In the genomic region with DNA sequence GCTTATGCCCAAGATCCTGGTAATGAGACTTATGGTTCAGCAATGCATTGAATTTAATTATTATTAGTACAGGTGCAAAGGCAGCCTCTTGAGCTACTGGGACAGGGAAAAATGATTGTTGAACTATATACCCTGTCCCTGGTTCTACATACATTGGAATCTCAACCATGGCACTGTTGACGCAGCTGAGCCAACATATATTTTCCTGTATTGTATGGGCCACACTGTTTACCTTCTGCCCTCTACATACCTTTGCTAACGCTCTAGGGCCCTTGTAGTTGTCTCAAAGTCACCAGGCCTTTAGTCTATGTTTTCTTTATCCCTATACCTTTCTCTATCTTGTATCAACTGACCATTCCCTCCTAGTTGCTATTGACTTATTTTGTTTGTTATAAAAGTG, we compare ENCODE assay signal across 24 cellular contexts. TPM values are rescaled to one million over a fixed set of nuclear protein-coding genes. Genes with fewer than 3 reads are reported as not detected.
DNase-seq lines count a peak whose midpoint lies in the region; ATAC-seq, FAIRE-seq and TF ChIP-seq lines count a peak whose summit lies in the region.
"Had no signal": no experiment of that assay in that cellular context is flagged by ENCODE, and none has a peak within 500 bp of the region (broad histone marks: within the 10 kb centered on the region; RNA-seq: fewer than 3 reads in every experiment).

No MANE protein-coding gene starts in this region.

- BruUV-seq in HepG2 (replicated peaks; lab: Mats Ljungman, UMichigan), result no TSS peak

- H3K27ac ChIP-seq in HepG2 (ENCODE audit: extremely low read length, insufficient read depth, low read length), result no peak overlapping the region
- H3K27ac ChIP-seq in right lobe of liver, result no peak overlapping the region
- peak overlapping the region; percentile 24 for H3K27ac ChIP-seq in caudate nucleus (ENCODE audit: low read depth, low read length)
- H3K27ac ChIP-seq: 22Rv1, BLaER1, PC-9, SJCRH30 had no signal

- peaks cover 7% of the 10 kb centered on the region; the same call in 1 of the 2 replicates for H4K20me1 ChIP-seq in HepG2 (ENCODE audit: insufficient read depth, low read length)
- H4K20me1 ChIP-seq: BLaER1 had no signal

- FAIRE-seq in HepG2 (lab: Jason Lieb, UNC), result no peak
- FAIRE-seq: K562 had no signal

- TF ChIP-seq CTCF in HepG2 (CRISPR knock-in tag; IDR thresholded peaks at IDR 0.05) (no peak), right lobe of liver (IDR thresholded peaks at IDR 0.05) (no peak)

- no peak for TF ChIP-seq RAD21 in HepG2 (CRISPR knock-in tag; IDR thresholded peaks at IDR 0.05)

- in situ Hi-C loops in HepG2 (cut with HindIII; ENCODE audit: extremely low pct_ligation_motif_present, low pct_unique_long_range_greater_than_20kb), result no loop called here

- POLR2A ChIA-PET in HepG2 (lab: Yijun Ruan, JAX), result interaction anchor here (0.9 to 1.0 kb wide), 3 partner anchors 21 to 25 kb away, joined by 3 to 5 read pairs (median 4); partner anchors contain the start of gene KREMEN1

- TF ChIP-seq EP300 in HepG2 (IDR thresholded peaks at IDR 0.05; ENCODE audit: low read depth in 2 of 2, low read length in 2 of 2) (0 out of 4 replicates have a peak, but pooled peaks of 1 of the 2 experiments have one; percentile 24), HepG2 (CRISPR knock-in tag; IDR thresholded peaks at IDR 0.05; ENCODE audit: borderline replicate concordance) (no peak; the same call in 1 of the 2 replicates)

- TF ChIP-seq POLR2A in HepG2 (IDR thresholded peaks at IDR 0.05; ENCODE audit: insufficient read depth in 1 of 2, low read depth in 2 of 2, low read length in 2 of 2) (no peak), right lobe of liver (IDR thresholded peaks at IDR 0.05) (no peak)

- intact Hi-C loops in HepG2 (cut with micrococcal nuclease; ENCODE audit: unreplicated experiment), result no loop called here
- intact Hi-C loops in right lobe of liver (cut with DNase I), result no loop called here
- intact Hi-C loops in head of caudate nucleus (cut with DNase I), result no loop called here

- no peaks in the 10 kb centered on the region; a peak in 1 of 5 replicates for H3K36me3 ChIP-seq in HepG2 (replicated peaks in 1 of 2; ENCODE audit: control insufficient read depth in 1 of 2, insufficient read depth in 2 of 2, low read length in 2 of 2)
- no peaks in the 10 kb centered on the region for H3K36me3 ChIP-seq in right lobe of liver
- H3K36me3 ChIP-seq: BLaER1 had no signal

- H3K9me3 ChIP-seq in HepG2 (ENCODE audit: low read length), result no peaks in the 10 kb centered on the region
- no peaks in the 10 kb centered on the region for H3K9me3 ChIP-seq in right lobe of liver
- H3K9me3 ChIP-seq: BLaER1, SJCRH30 had no signal

- 0 out of 2 replicates have a peak overlapping the region, but pooled peaks have one; percentile 15 for H3K4me2 ChIP-seq in HepG2 (ENCODE audit: low read depth, low read length)
- H3K4me2 ChIP-seq: BLaER1, PC-9 had no signal

- no peaks in the 10 kb centered on the region for H3K27me3 ChIP-seq in HepG2 (ENCODE audit: control insufficient read depth in 1 of 2, insufficient read depth in 2 of 2, low read length in 2 of 2)
- H3K27me3 ChIP-seq in right lobe of liver, result no peaks in the 10 kb centered on the region
- H3K27me3 ChIP-seq: BLaER1, SJCRH30 had no signal

- CTCF ChIA-PET in HepG2 (lab: Yijun Ruan, JAX; ENCODE audit: low intra/inter-chr PET ratio, low total read pairs), result no interaction called here

- no peak overlapping the region for H3K9ac ChIP-seq in HepG2 (ENCODE audit: insufficient read depth, low read depth, low read length)
- H3K9ac ChIP-seq: BLaER1 had no signal

- no peak overlapping the region for H2AFZ ChIP-seq in HepG2 (ENCODE audit: low read length)
- H2AFZ ChIP-seq: PC-9 had no signal

- 49% methylated on average over 2 of the region's 2 CpGs for WGBS in HepG2 (ENCODE audit: low lambda C conversion rate)
- 92% methylated on average over 2 of the region's 2 CpGs for WGBS in right lobe of liver (ENCODE audit: insufficient coverage, low coverage, low lambda C conversion rate, missing lambda C conversion rate)

- peak; percentile 74 for ATAC-seq in HepG2
- no peak for ATAC-seq in right lobe of liver
- ATAC-seq: K562, T-cell had no signal

- H3K4me1 ChIP-seq in HepG2 (ENCODE audit: insufficient read depth, low read length), result peaks cover 53% of the 10 kb centered on the region
- H3K4me1 ChIP-seq in right lobe of liver, result peaks cover 0 to 10% (median 0%) of the 10 kb centered on the region in 4 donors
- H3K4me1 ChIP-seq: BLaER1 had no signal

- H3K79me2 ChIP-seq in HepG2 (ENCODE audit: insufficient read depth, low read length), result no peaks in the 10 kb centered on the region

- DNase-seq in DMS153 (lab: John Stamatoyannopoulos, UW), result peak; percentile 25
- DNase-seq in DMS153 treated with DMSO at 0.1 percent for 48 hours (lab: John Stamatoyannopoulos, UW; ENCODE audit: unreplicated experiment), result no peak
- DNase-seq in HepG2 (ENCODE audit: low spot score), result peak; percentile 84
- no peak for DNase-seq in right lobe of liver
- DNase-seq in caudate nucleus (lab: John Stamatoyannopoulos, UW), result no peak
- no peak for DNase-seq in head of caudate nucleus
- no peak for DNase-seq in KG1 (lab: John Stamatoyannopoulos, UW)
- no peak for DNase-seq in LoVo (ENCODE audit: low spot score)
- DNase-seq: ACHN; CD4-positive, alpha-beta T cell; EL; GF-D8; H7; NCI-H1105; NCI-H1694; NCI-H2171 treated with DMSO at 0.1 percent for 48 hours; NCI-H526 treated with DMSO at 0.1 percent for 48 hours; PC-9; RPMI8226; T-cell had no signal

- H3K4me3 ChIP-seq in HepG2 (replicated peaks in 1 of 3; ENCODE audit: insufficient read depth in 1 of 3, low read depth in 2 of 3, low read length in 3 of 3), result no peak overlapping the region
- H3K4me3 ChIP-seq in right lobe of liver, result no peak overlapping the region
- H3K4me3 ChIP-seq: BLaER1, K562, PC-9, SJCRH30 had no signal

TF ChIP-seq in HepG2, 621 proteins besides CTCF, POLR2A, EP300 and RAD21 (continues in another document):
- TF ChIP-seq ZNF33B (CRISPR knock-in tag; IDR thresholded peaks at IDR 0.05) (no peak), RXRB (CRISPR knock-in tag; IDR thresholded peaks at IDR 0.05; ENCODE audit: borderline replicate concordance) (no peak), PAF1 (CRISPR knock-in tag; IDR thresholded peaks at IDR 0.05) (no peak), ZNF230 (CRISPR knock-in tag; IDR thresholded peaks at IDR 0.05) (no peak), RCOR2 (CRISPR knock-in tag; IDR thresholded peaks at IDR 0.05) (no peak), PTBP1 (IDR thresholded peaks at IDR 0.05; ENCODE audit: low read depth, low read length, poor library complexity, severe bottlenecking) (no peak), NAIF1 (CRISPR knock-in tag; IDR thresholded peaks at IDR 0.05; ENCODE audit: borderline replicate concordance) (no peak), ZNF343 (CRISPR knock-in tag; IDR thresholded peaks at IDR 0.05) (no peak), BORCS8-MEF2B (CRISPR knock-in tag; IDR thresholded peaks at IDR 0.05) (no peak)

RNA-seq across cellular contexts. Expression of gene KREMEN1, which starts 22.6 kb away (rescaled TPM):
- 10.2 and 13.8 TPM in 2 replicates for total RNA-seq in HepG2 (2016; rRNA removed; fragmentation: Illumina TruSeq; extraction: Trizol)
- 1.6 and 2.8 TPM in 2 replicates for total RNA-seq in HepG2 (2016; cell fraction: cytosol; rRNA removed; fragmentation: Illumina TruSeq; extraction: Trizol; ENCODE audit: low read depth)
- total RNA-seq in HepG2 (2016; cell fraction: insoluble cytoplasmic fraction; rRNA removed; fragmentation: Illumina TruSeq; extraction: Trizol), result 8.1 and 13.9 TPM in 2 replicates
- total RNA-seq in HepG2 (2016; cell fraction: membrane; rRNA removed; fragmentation: Illumina TruSeq; extraction: Trizol), result 6.5 and 7.3 TPM in 2 replicates
- 10.2 and 12.6 TPM in 2 replicates for total RNA-seq in HepG2 (2016; cell fraction: nucleus; rRNA removed; fragmentation: Illumina TruSeq; extraction: Trizol)
- 8.9 and 9.8 TPM in 2 replicates for polyA plus RNA-seq in HepG2 (2011; rRNA removed)
- 8.5 and 10.8 TPM in 2 replicates for polyA plus RNA-seq in HepG2 (2011; cell fraction: cytosol; rRNA removed)
- 5.2 and 6.3 TPM in 2 replicates for polyA plus RNA-seq in HepG2 (2011; cell fraction: nucleus; rRNA removed)
- 5.6 and 7.9 TPM in 2 replicates for polyA plus RNA-seq in HepG2 (2012)
- 1.5 TPM in 2 replicates for polyA plus RNA-seq in HepG2 (2016; cell fraction: cytosol; fragmentation: Illumina TruSeq; extraction: Trizol; ENCODE audit: low read depth)
- polyA plus RNA-seq in HepG2 (2016; cell fraction: insoluble cytoplasmic fraction; fragmentation: Illumina TruSeq; extraction: Trizol; ENCODE audit: low read depth), result 9.5 and 11.0 TPM in 2 replicates
- 4.1 and 5.6 TPM in 2 replicates for polyA plus RNA-seq in HepG2 (2016; cell fraction: membrane; fragmentation: Illumina TruSeq; extraction: Trizol; ENCODE audit: low read depth)
- polyA plus RNA-seq in HepG2 (2016; cell fraction: nucleus; fragmentation: Illumina TruSeq; extraction: Trizol; ENCODE audit: insufficient read depth, low read depth), result 20.4 and 21.5 TPM in 2 replicates
- polyA minus RNA-seq in HepG2 (2011; rRNA and poly(A)+ RNA removed; ENCODE audit: low replicate concordance), result 1.5 and 13.8 TPM in 2 replicates
- 5.3 and 6.3 TPM in 2 replicates for polyA minus RNA-seq in HepG2 (2011; cell fraction: cytosol; rRNA and poly(A)+ RNA removed)
- polyA minus RNA-seq in HepG2 (2011; cell fraction: nucleus; rRNA and poly(A)+ RNA removed), result 1.8 and 2.7 TPM in 2 replicates
- total RNA-seq in right lobe of liver, result 1 to 10 TPM; 1.7 to 6.7 (median 3.0) TPM
- total RNA-seq: CD4-positive, alpha-beta T cell had no signal

RNA-seq across cellular contexts. Expression of gene C22orf31, which starts 33.8 kb away (rescaled TPM):
- total RNA-seq in HepG2 (2016; rRNA removed; fragmentation: Illumina TruSeq; extraction: Trizol) (not detected in 2 replicates), right lobe of liver (not detected)
- not detected in 2 replicates for total RNA-seq in HepG2 (2016; cell fraction: cytosol; rRNA removed; fragmentation: Illumina TruSeq; extraction: Trizol; ENCODE audit: low read depth)
- 0.19 TPM in 1 of 2 replicates, not detected in the other for total RNA-seq in HepG2 (2016; cell fraction: insoluble cytoplasmic fraction; rRNA removed; fragmentation: Illumina TruSeq; extraction: Trizol)
- not detected in 2 replicates for total RNA-seq in HepG2 (2016; cell fraction: membrane; rRNA removed; fragmentation: Illumina TruSeq; extraction: Trizol)
- not detected in 2 replicates for total RNA-seq in HepG2 (2016; cell fraction: nucleus; rRNA removed; fragmentation: Illumina TruSeq; extraction: Trizol)
- polyA plus RNA-seq in HepG2 (2011; rRNA removed), result not detected in 2 replicates
- polyA plus RNA-seq in HepG2 (2011; cell fraction: cytosol; rRNA removed), result not detected in 2 replicates
- not detected in 2 replicates for polyA plus RNA-seq in HepG2 (2011; cell fraction: nucleus; rRNA removed)
- polyA plus RNA-seq in HepG2 (2012), result not detected in 2 replicates
- 0.25 TPM in 1 of 2 replicates, not detected in the other for polyA plus RNA-seq in HepG2 (2016; cell fraction: cytosol; fragmentation: Illumina TruSeq; extraction: Trizol; ENCODE audit: low read depth)
- not detected in 2 replicates for polyA plus RNA-seq in HepG2 (2016; cell fraction: insoluble cytoplasmic fraction; fragmentation: Illumina TruSeq; extraction: Trizol; ENCODE audit: low read depth)
- polyA plus RNA-seq in HepG2 (2016; cell fraction: membrane; fragmentation: Illumina TruSeq; extraction: Trizol; ENCODE audit: low read depth), result not detected in 2 replicates
- not detected in 2 replicates for polyA plus RNA-seq in HepG2 (2016; cell fraction: nucleus; fragmentation: Illumina TruSeq; extraction: Trizol; ENCODE audit: insufficient read depth, low read depth)
- not detected in 2 replicates for polyA minus RNA-seq in HepG2 (2011; rRNA and poly(A)+ RNA removed; ENCODE audit: low replicate concordance)
- polyA minus RNA-seq in HepG2 (2011; cell fraction: cytosol; rRNA and poly(A)+ RNA removed), result not detected in 2 replicates
- polyA minus RNA-seq in HepG2 (2011; cell fraction: nucleus; rRNA and poly(A)+ RNA removed), result not detected in 2 replicates
- total RNA-seq: CD4-positive, alpha-beta T cell; H7; K562; PC-9; SJCRH30; T-cell had no signal
- polyA plus RNA-seq: K562 had no signal

Comparison
In these comparisons a context has a peak if more than half of its experiments do, and no peak if none do; other contexts are left out.
1. DNase-seq: peak in DMS153 (single experiment) and HepG2 (single experiment); none in DMS153 treated with DMSO at 0.1 percent for 48 hours (single experiment), right lobe of liver (0 of 3), caudate nucleus (0 of 61), head of caudate nucleus (0 of 42), KG1 (single experiment) and LoVo (single experiment).